ENCODE assay signal across 1 cellular context in the genomic region with DNA sequence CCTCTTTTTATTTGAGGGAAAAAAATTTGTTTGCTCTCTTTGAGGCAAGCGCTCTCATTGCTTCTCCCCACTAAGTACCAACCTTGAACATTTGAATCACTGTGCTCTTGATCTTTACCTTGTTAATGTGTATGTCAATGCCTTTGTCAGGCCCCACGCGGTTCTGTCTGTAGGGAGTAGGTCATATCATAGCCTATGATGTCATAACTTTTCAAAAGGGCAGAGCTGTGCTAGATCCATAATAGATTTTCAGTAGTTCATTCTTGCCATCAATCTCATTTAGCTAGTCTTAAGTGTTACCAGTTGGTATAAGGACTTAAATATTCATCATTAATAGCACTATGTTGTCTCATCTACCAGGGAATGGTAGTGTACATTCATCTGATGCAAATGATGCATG.
A peak's percentile ranks its signal among the peaks of the same experiment; 100 is the strongest.
TF ChIP-seq lines count a peak whose summit lies in the region.

No MANE protein-coding gene starts in this region.

TF ChIP-seq in HepG2, 621 proteins besides CTCF, POLR2A, EP300 and RAD21:
- TF ChIP-seq ATF7 (IDR thresholded peaks at IDR 0.05): peak; percentile 75
- no peak for TF ChIP-seq ATF7 (CRISPR knock-in tag; IDR thresholded peaks at IDR 0.05)
- TF ChIP-seq CREB1 (IDR thresholded peaks at IDR 0.05): peak; percentile 43; the same call in 1 of the 2 replicates
- TF ChIP-seq CREB1 (CRISPR knock-in tag; IDR thresholded peaks at IDR 0.05): no peak
- no peak for TF ChIP-seq ZNF382 (CRISPR knock-in tag; IDR thresholded peaks at IDR 0.05; ENCODE audit: borderline replicate concordance)
